Comparison of ENCODE assay signal across 11 cellular contexts in genomic region chr10:124619802-124620490, GRCh38.
A peak's percentile ranks its signal among the peaks of the same experiment; 100 is the strongest.
DNase-seq lines count a peak whose midpoint lies in the region; ATAC-seq, FAIRE-seq and TF ChIP-seq lines count a peak whose summit lies in the region.
"Had no signal": no experiment of that assay in that cellular context is flagged by ENCODE, and none has a peak within 500 bp of the region (broad histone marks: within the 10 kb centered on the region; RNA-seq: fewer than 3 reads in every experiment).

No MANE protein-coding gene starts in this region.

- intact Hi-C loops in HepG2 (cut with micrococcal nuclease; ENCODE audit: unreplicated experiment) (no loop called here), right lobe of liver (cut with DNase I) (loop anchor here in 1 of 2 donors (10.0 kb wide), 2 partner anchors 85 to 115 kb away; no protein-coding TSS in a partner anchor)

- H3K9me3 ChIP-seq in HepG2 (ENCODE audit: low read length) (no peaks in the 10 kb centered on the region), right lobe of liver (no peaks in the 10 kb centered on the region)
- H3K9me3 ChIP-seq: A549, left lung had no signal

- ATAC-seq in HepG2 (no peak), right lobe of liver (no peak), HG03066 (IDR thresholded peaks at IDR 0.05; ENCODE audit: low read depth, unreplicated experiment) (peak; percentile 51)
- no peak for ATAC-seq in effector memory CD8-positive, alpha-beta T cell (replicated peaks)
- ATAC-seq: A549 had no signal

- H3K4me2 ChIP-seq in HepG2 (ENCODE audit: low read depth, low read length), result no peak overlapping the region
- H3K4me2 ChIP-seq: A549 had no signal

- BruUV-seq in HepG2 (replicated peaks; lab: Mats Ljungman, UMichigan), result no TSS peak

- peaks cover 10 to 17% of the 10 kb centered on the region in 2 experiments; a peak in 4 of 5 replicates for H3K36me3 ChIP-seq in HepG2 (replicated peaks in 1 of 2; ENCODE audit: control insufficient read depth in 1 of 2, insufficient read depth in 2 of 2, low read length in 2 of 2)
- peaks cover 0 to 3% (median 0%) of the 10 kb centered on the region in 4 donors for H3K36me3 ChIP-seq in right lobe of liver
- H3K36me3 ChIP-seq in brain microvascular endothelial cell (replicated peaks), result no peaks in the 10 kb centered on the region

- H3K4me1 Mint-ChIP-seq in effector memory CD8-positive, alpha-beta T cell (ENCODE audit: low read depth in 2 of 2), result peaks cover 48% of the 10 kb centered on the region in 2 donors

- no peak for FAIRE-seq in HepG2 (lab: Jason Lieb, UNC)
- FAIRE-seq: A549 had no signal

- TF ChIP-seq POLR2A in HepG2 (IDR thresholded peaks at IDR 0.05; ENCODE audit: insufficient read depth in 1 of 2, low read depth in 2 of 2, low read length in 2 of 2) (no peak), right lobe of liver (IDR thresholded peaks at IDR 0.05) (no peak)

- H3K4me3 Mint-ChIP-seq in effector memory CD8-positive, alpha-beta T cell, result peak overlapping the region; percentile 12 to 66

- H3K36me3 Mint-ChIP-seq in effector memory CD8-positive, alpha-beta T cell (ENCODE audit: insufficient read depth), result peaks cover 51% of the 10 kb centered on the region

- no peak for TF ChIP-seq CTCF in HepG2 (CRISPR knock-in tag; IDR thresholded peaks at IDR 0.05)
- no peak for TF ChIP-seq CTCF in right lobe of liver (IDR thresholded peaks at IDR 0.05)
- no peak for TF ChIP-seq CTCF in brain microvascular endothelial cell (IDR thresholded peaks at IDR 0.05; ENCODE audit: low read depth, low read length, missing control alignments)

- POLR2A ChIA-PET in HepG2 (lab: Yijun Ruan, JAX), result no interaction called here

- TF ChIP-seq EP300 in HepG2 (IDR thresholded peaks at IDR 0.05; ENCODE audit: low read depth in 2 of 2, low read length in 2 of 2) (no peak), HepG2 (CRISPR knock-in tag; IDR thresholded peaks at IDR 0.05; ENCODE audit: borderline replicate concordance) (no peak)

- H3K4me1 ChIP-seq in HepG2 (ENCODE audit: insufficient read depth, low read length), result no peaks in the 10 kb centered on the region
- H3K4me1 ChIP-seq in right lobe of liver, result no peaks in the 10 kb centered on the region
- H3K4me1 ChIP-seq: A549 had no signal

- no peaks in the 10 kb centered on the region for H3K9me3 Mint-ChIP-seq in effector memory CD8-positive, alpha-beta T cell

- in situ Hi-C loops in HepG2 (cut with HindIII; ENCODE audit: extremely low pct_ligation_motif_present, low pct_unique_long_range_greater_than_20kb) (no loop called here), brain microvascular endothelial cell (cut with HindIII; ENCODE audit: low pct_ligation_motif_present, low sequenced_read_pairs) (no loop called here)

- H4K20me1 ChIP-seq in HepG2 (ENCODE audit: insufficient read depth, low read length), result no peaks in the 10 kb centered on the region

- CTCF ChIA-PET in HepG2 (lab: Yijun Ruan, JAX; ENCODE audit: low intra/inter-chr PET ratio, low total read pairs), result no interaction called here

- 94% methylated on average over 13 of the region's 26 CpGs for WGBS in HepG2 (ENCODE audit: low lambda C conversion rate)
- WGBS in right lobe of liver (ENCODE audit: insufficient coverage, low coverage, low lambda C conversion rate, missing lambda C conversion rate), result 80% methylated on average over 10 of the region's 26 CpGs

- no peak overlapping the region for H3K4me3 ChIP-seq in HepG2 (replicated peaks in 1 of 3; ENCODE audit: insufficient read depth in 1 of 3, low read depth in 2 of 3, low read length in 3 of 3)
- no peak overlapping the region for H3K4me3 ChIP-seq in right lobe of liver
- no peak overlapping the region for H3K4me3 ChIP-seq in brain microvascular endothelial cell (ENCODE audit: low read depth, low read length)
- H3K4me3 ChIP-seq: A549, left lung had no signal

- peak overlapping the region; percentile 90 to 94 for H3K27ac Mint-ChIP-seq in effector memory CD8-positive, alpha-beta T cell

- H3K79me2 ChIP-seq in HepG2 (ENCODE audit: insufficient read depth, low read length), result no peaks in the 10 kb centered on the region

- no peak overlapping the region for H3K27ac ChIP-seq in HepG2 (ENCODE audit: extremely low read length, insufficient read depth, low read length)
- H3K27ac ChIP-seq in right lobe of liver, result no peak overlapping the region
- no peak overlapping the region for H3K27ac ChIP-seq in brain microvascular endothelial cell
- H3K27ac ChIP-seq: A549 had no signal

- no peaks in the 10 kb centered on the region for H3K27me3 Mint-ChIP-seq in effector memory CD8-positive, alpha-beta T cell

- no peak overlapping the region for H3K9ac ChIP-seq in HepG2 (ENCODE audit: insufficient read depth, low read depth, low read length)

- DNase-seq in HepG2 (ENCODE audit: low spot score), result no peak
- no peak for DNase-seq in right lobe of liver
- DNase-seq in effector memory CD8-positive, alpha-beta T cell, result no peak
- DNase-seq in anterior cingulate cortex (lab: John Stamatoyannopoulos, UW), result no peak
- no peak for DNase-seq in activated gamma-delta T cell (lab: John Stamatoyannopoulos, UW)
- DNase-seq in brain microvascular endothelial cell, result no peak
- no peak for DNase-seq in NCI-H2227 treated with DMSO at 0.1 percent for 48 hours (lab: John Stamatoyannopoulos, UW)
- DNase-seq: activated gamma-delta T cell treated with Interleukin-2 at 50 U/mL for 16 hours had no signal

- TF ChIP-seq RAD21 in HepG2 (CRISPR knock-in tag; IDR thresholded peaks at IDR 0.05), result no peak

- no peak overlapping the region for H2AFZ ChIP-seq in HepG2 (ENCODE audit: low read length)

- H3K27me3 ChIP-seq in HepG2 (ENCODE audit: control insufficient read depth in 1 of 2, insufficient read depth in 2 of 2, low read length in 2 of 2), result no peaks in the 10 kb centered on the region
- no peaks in the 10 kb centered on the region for H3K27me3 ChIP-seq in right lobe of liver
- H3K27me3 ChIP-seq in brain microvascular endothelial cell (replicated peaks), result no peaks in the 10 kb centered on the region
- H3K27me3 ChIP-seq: left lung had no signal

TF ChIP-seq in HepG2, 621 proteins besides CTCF, POLR2A, EP300 and RAD21:
- TF ChIP-seq ZNF513 (CRISPR knock-in tag; conservative IDR thresholded peaks at IDR 0.05) (no peak), ZNF563 (CRISPR knock-in tag; IDR thresholded peaks at IDR 0.05) (no peak), AGO2 (optimal IDR thresholded peaks at IDR 0.05; ENCODE audit: low read depth, low read length) (peak; percentile 17), HNF4A (CRISPR knock-in tag; IDR thresholded peaks at IDR 0.05) (no peak)
